Comparison of ENCODE assay signal across 8 cellular contexts in the genomic region with DNA sequence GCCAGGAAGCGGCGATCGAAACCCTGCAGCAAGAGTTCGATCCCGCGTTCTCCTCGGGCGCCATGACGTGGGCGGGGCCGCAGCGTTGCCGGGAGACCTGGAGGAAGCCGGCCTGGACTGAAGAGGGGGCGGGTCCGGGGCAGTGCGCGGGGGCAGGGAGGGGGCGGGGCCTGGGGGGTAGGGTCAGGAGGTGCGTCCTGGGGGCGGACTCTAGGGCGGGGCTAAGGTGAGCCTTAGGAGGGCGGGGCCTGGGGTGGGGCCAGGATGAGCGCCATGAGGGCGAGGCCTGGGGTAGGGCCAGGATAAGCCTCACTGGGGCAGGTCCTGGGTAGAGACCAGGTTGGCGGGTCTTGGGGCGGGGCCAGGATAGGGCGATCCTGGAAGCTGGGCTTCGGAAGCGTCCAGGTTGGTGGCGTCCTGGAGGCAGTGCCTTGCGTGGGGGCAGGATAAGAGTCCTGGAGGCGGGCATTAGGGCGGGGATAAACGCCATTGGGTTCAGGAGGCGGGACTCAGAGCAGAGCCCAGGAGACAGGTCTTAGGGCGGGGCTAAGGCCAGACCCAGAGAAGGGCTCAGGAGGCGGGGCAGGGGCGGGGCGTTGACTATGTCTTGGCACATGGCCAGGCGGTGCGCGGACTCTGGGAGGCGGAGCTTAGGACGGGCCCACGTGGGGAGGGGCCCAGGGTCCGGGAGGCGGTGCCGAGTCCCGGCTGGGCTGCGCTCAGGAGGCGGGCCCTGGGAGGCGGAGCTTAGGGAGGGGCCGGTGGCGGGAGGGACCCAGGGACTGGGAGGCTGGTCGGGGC. TPM values are rescaled to one million over a fixed set of nuclear protein-coding genes. Genes with fewer than 3 reads are reported as not detected.
A peak's percentile ranks its signal among the peaks of the same experiment; 100 is the strongest.
DNase-seq lines count a peak whose midpoint lies in the region; TF ChIP-seq lines count a peak whose summit lies in the region.
"Not testable (repeated sequence)": the region's sequence is repeated elsewhere in the genome, so short reads cannot be mapped to it uniquely, and the experiment has no call there.

No MANE protein-coding gene starts in this region.

- not testable (repeated sequence) for H3K79me2 ChIP-seq in SK-N-SH (ENCODE audit: insufficient read depth); neural progenitor cell (ENCODE audit: low read depth)

- H3F3A ChIP-seq in SK-N-SH (replicated peaks; ENCODE audit: insufficient read depth); neural progenitor cell (ENCODE audit: low read depth): not testable (repeated sequence)

- not testable (repeated sequence) for H3K4me1 ChIP-seq in SK-N-SH (ENCODE audit: control insufficient read depth in 1 of 2, insufficient read depth in 2 of 2, low read depth in 1 of 2, low read length in 1 of 2); neural progenitor cell

- H3K9me2 ChIP-seq in SK-N-SH: not testable (repeated sequence)

- peak overlapping the region; percentile 91 for H3K4me3 Mint-ChIP-seq in activated naive CD4-positive, alpha-beta T cell treated with anti-CD3 and anti-CD28 coated beads, Interleukin-2, amount 10 ng/mL, durations not matched to agents 7 days and 5 days
- peak overlapping the region; percentile 92 for H3K4me3 Mint-ChIP-seq in neural progenitor cell
- peak overlapping the region; percentile 87 for H3K4me3 Mint-ChIP-seq in stimulated activated naive CD8-positive, alpha-beta T cell treated with anti-CD3 and anti-CD28 coated beads, Interleukin-15, Interleukin-2, amounts not matched to agents 100 ng/mL and 50 ng/mL, for 24 hours

- H3K4me3 ChIP-seq in SK-N-SH (ENCODE audit: low read depth in 2 of 2, low read length in 1 of 2) (peak overlapping the region; percentile 62 to 64), neural progenitor cell (peak overlapping the region; percentile 73)

- H3K9me3 Mint-ChIP-seq in activated naive CD4-positive, alpha-beta T cell treated with anti-CD3 and anti-CD28 coated beads, Interleukin-2, amount 10 ng/mL, durations not matched to agents 7 days and 5 days; neural progenitor cell; stimulated activated naive CD8-positive, alpha-beta T cell treated with anti-CD3 and anti-CD28 coated beads, Interleukin-15, Interleukin-2, amounts not matched to agents 100 ng/mL and 50 ng/mL, for 24 hours: not testable (repeated sequence)

- not testable (repeated sequence) for H2AFZ ChIP-seq in SK-N-SH (ENCODE audit: low read depth)
- H2AFZ ChIP-seq in neural progenitor cell (replicated peaks): peak overlapping the region; percentile 52

- H3K9me3 ChIP-seq in SK-N-SH; neural progenitor cell (ENCODE audit: low read depth): not testable (repeated sequence)

- TF ChIP-seq EP300 in SK-N-SH (IDR thresholded peaks at IDR 0.05; ENCODE audit: borderline replicate concordance in 1 of 2, low read depth in 1 of 2, low read length in 1 of 2): not testable (repeated sequence)

- DNase-seq in ELR (ENCODE audit: low read depth): peak; percentile 91
- peak; percentile 86 for DNase-seq in HEK293T (ENCODE audit: extremely low spot score)
- peak; percentile 84 for DNase-seq in NCI-H1048 (lab: John Stamatoyannopoulos, UW)
- peak; percentile 92 for DNase-seq in SK-N-SH
- DNase-seq in activated naive CD4-positive, alpha-beta T cell treated with anti-CD3 and anti-CD28 coated beads, Interleukin-2, amount 10 ng/mL, durations not matched to agents 7 days and 5 days: peak; percentile 99
- peak; percentile 78 for DNase-seq in foreskin melanocyte
- peak; percentile 97 for DNase-seq in neural progenitor cell (ENCODE audit: low spot score)

- H3K9ac ChIP-seq in SK-N-SH (peak overlapping the region; percentile 80; the same call in 1 of the 2 replicates), neural progenitor cell (peak overlapping the region; percentile 45)

- 2% methylated on average over 19 of the region's 56 CpGs for WGBS in SK-N-SH (ENCODE audit: low lambda C conversion rate)

- H3K4me2 ChIP-seq in SK-N-SH (peak overlapping the region; percentile 81), neural progenitor cell (peak overlapping the region; percentile 79)

- H3K27ac Mint-ChIP-seq in activated naive CD4-positive, alpha-beta T cell treated with anti-CD3 and anti-CD28 coated beads, Interleukin-2, amount 10 ng/mL, durations not matched to agents 7 days and 5 days: peak overlapping the region; percentile 98
- peak overlapping the region; percentile 76 for H3K27ac Mint-ChIP-seq in neural progenitor cell
- peak overlapping the region; percentile 94 for H3K27ac Mint-ChIP-seq in stimulated activated naive CD8-positive, alpha-beta T cell treated with anti-CD3 and anti-CD28 coated beads, Interleukin-15, Interleukin-2, amounts not matched to agents 100 ng/mL and 50 ng/mL, for 24 hours

- H3K4me1 Mint-ChIP-seq in activated naive CD4-positive, alpha-beta T cell treated with anti-CD3 and anti-CD28 coated beads, Interleukin-2, amount 10 ng/mL, durations not matched to agents 7 days and 5 days: peaks cover 21% of the 10 kb centered on the region
- H3K4me1 Mint-ChIP-seq in neural progenitor cell: not testable (repeated sequence)
- peaks cover 17% of the 10 kb centered on the region for H3K4me1 Mint-ChIP-seq in stimulated activated naive CD8-positive, alpha-beta T cell treated with anti-CD3 and anti-CD28 coated beads, Interleukin-15, Interleukin-2, amounts not matched to agents 100 ng/mL and 50 ng/mL, for 24 hours (ENCODE audit: low read depth)

- H3K36me3 ChIP-seq in SK-N-SH (replicated peaks in 1 of 2; ENCODE audit: control insufficient read depth in 1 of 2, insufficient read depth in 2 of 2, low read length in 1 of 2); neural progenitor cell: not testable (repeated sequence)

- peak overlapping the region; percentile 60 to 67; a peak in 3 of 4 replicates for H3K27ac ChIP-seq in SK-N-SH (ENCODE audit: low read depth in 2 of 2, low read length in 1 of 2)
- not testable (repeated sequence) for H3K27ac ChIP-seq in neural progenitor cell

- H4K20me1 ChIP-seq in SK-N-SH (ENCODE audit: insufficient read depth); neural progenitor cell (ENCODE audit: low read depth): not testable (repeated sequence)

- H3K36me3 Mint-ChIP-seq in activated naive CD4-positive, alpha-beta T cell treated with anti-CD3 and anti-CD28 coated beads, Interleukin-2, amount 10 ng/mL, durations not matched to agents 7 days and 5 days; neural progenitor cell; stimulated activated naive CD8-positive, alpha-beta T cell treated with anti-CD3 and anti-CD28 coated beads, Interleukin-15, Interleukin-2, amounts not matched to agents 100 ng/mL and 50 ng/mL, for 24 hours (ENCODE audit: low read depth): not testable (repeated sequence)

- POLR2A ChIA-PET in HEK293T (lab: Yijun Ruan, JAX); SK-N-SH (lab: Yijun Ruan, JAX): not testable (repeated sequence)

- CTCF ChIA-PET in HEK293T (lab: Yijun Ruan, JAX) (interaction anchor here (0.9 kb wide), 1 partner anchor 210 kb away, joined by 3 read pairs; a partner anchor contains a TSS), SK-N-SH (lab: Yijun Ruan, JAX) (interaction anchor here (0.6 to 1.1 kb wide), 2 partner anchors 12 to 153 kb away, joined by 3 read pairs; no protein-coding TSS in a partner anchor)
- CTCF ChIA-PET in activated naive CD4-positive, alpha-beta T cell treated with anti-CD3 and anti-CD28 coated beads, Interleukin-2, amount 10 ng/mL, durations not matched to agents 7 days and 5 days (lab: Charles Lee): not testable (repeated sequence)

- TF ChIP-seq RAD21 in SK-N-SH (IDR thresholded peaks at IDR 0.05; ENCODE audit: low read length): not testable (repeated sequence)

- not testable (repeated sequence) for H3K27me3 ChIP-seq in SK-N-SH (ENCODE audit: insufficient read depth); neural progenitor cell

- not testable (repeated sequence) for TF ChIP-seq CTCF in SK-N-SH (IDR thresholded peaks at IDR 0.05); neural progenitor cell (IDR thresholded peaks at IDR 0.05)

- peaks cover 23% of the 10 kb centered on the region for H3K27me3 Mint-ChIP-seq in activated naive CD4-positive, alpha-beta T cell treated with anti-CD3 and anti-CD28 coated beads, Interleukin-2, amount 10 ng/mL, durations not matched to agents 7 days and 5 days
- H3K27me3 Mint-ChIP-seq in neural progenitor cell (ENCODE audit: insufficient read depth, low read depth); stimulated activated naive CD8-positive, alpha-beta T cell treated with anti-CD3 and anti-CD28 coated beads, Interleukin-15, Interleukin-2, amounts not matched to agents 100 ng/mL and 50 ng/mL, for 24 hours: not testable (repeated sequence)

TF ChIP-seq in SK-N-SH, 30 proteins besides CTCF, POLR2A, EP300 and RAD21:
- TF ChIP-seq YY1 (IDR thresholded peaks at IDR 0.05; ENCODE audit: low read depth): peak; percentile 82
- 0 out of 2 replicates have a peak, but pooled peaks have one; percentile 29 for TF ChIP-seq MXI1 (IDR thresholded peaks at IDR 0.05; ENCODE audit: low read depth, low read length)
- TF ChIP-seq NFIC (IDR thresholded peaks at IDR 0.05; ENCODE audit: borderline replicate concordance): peak; percentile 57
- peak; percentile 21 for TF ChIP-seq CHD2 (IDR thresholded peaks at IDR 0.05; ENCODE audit: low read length, partially characterized antibody)
- TF ChIP-seq, protein P1, sequence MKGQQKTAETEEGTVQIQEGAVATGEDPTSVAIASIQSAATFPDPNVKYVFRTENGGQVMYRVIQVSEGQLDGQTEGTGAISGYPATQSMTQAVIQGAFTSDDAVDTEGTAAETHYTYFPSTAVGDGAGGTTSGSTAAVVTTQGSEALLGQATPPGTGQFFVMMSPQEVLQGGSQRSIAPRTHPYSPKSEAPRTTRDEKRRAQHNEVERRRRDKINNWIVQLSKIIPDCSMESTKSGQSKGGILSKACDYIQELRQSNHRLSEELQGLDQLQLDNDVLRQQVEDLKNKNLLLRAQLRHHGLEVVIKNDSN (IDR thresholded peaks at IDR 0.05; ENCODE audit: borderline replicate concordance, low read depth): peak; percentile 37; the same call in 1 of the 2 replicates
- 0 out of 2 replicates have a peak, but pooled peaks have one; percentile 10 for TF ChIP-seq GABPA (IDR thresholded peaks at IDR 0.05; ENCODE audit: low read depth)
- peak; percentile 45; the same call in 1 of the 2 replicates for TF ChIP-seq TAF1 (IDR thresholded peaks at IDR 0.05; ENCODE audit: borderline replicate concordance, low read depth, low read length)

RNA-seq across cellular contexts. Expression of a gene that starts 15.7 kb away (rescaled TPM):
- not detected in 2 replicates for polyA plus RNA-seq in SK-N-SH (2012; rRNA removed)
- polyA plus RNA-seq in SK-N-SH (2012; cell fraction: cytosol; rRNA removed): not detected in 2 replicates
- polyA plus RNA-seq in SK-N-SH (2012; cell fraction: nucleus; rRNA removed): 0.02 and 0.04 TPM in 2 replicates
- 0.09 TPM in 1 of 2 replicates, not detected in the other for total RNA-seq in neural progenitor cell (ENCODE audit: low replicate concordance)
